Comparison of ENCODE assay signal across 25 cellular contexts in the genomic region with DNA sequence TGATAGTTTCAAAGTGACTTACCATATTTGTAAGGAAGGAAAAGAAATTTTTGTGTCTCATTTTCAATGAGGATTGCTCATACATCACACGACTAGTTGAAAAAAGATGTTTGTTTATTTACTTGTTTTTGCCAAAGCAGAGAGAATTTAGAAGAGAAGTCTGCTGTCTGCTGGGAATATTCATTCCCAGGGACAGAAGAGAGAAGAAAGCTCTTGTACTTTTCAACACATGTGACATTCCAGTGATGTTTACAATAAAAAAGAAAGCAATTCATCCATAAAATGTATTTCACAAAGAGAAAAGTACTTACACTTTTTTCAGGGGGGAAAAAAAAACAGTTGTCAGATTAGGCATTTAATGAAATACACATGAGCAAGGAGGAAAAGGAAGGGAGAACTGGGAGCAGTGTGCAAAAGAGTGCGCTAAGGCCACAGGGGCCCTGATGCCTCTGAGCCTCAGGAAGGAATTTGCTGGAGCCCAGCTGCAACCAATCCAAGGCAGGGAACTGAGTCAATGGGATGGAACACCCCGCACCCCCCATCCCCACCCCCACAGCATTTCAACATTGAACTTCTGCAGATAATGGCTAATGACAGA.
A peak's percentile ranks its signal among the peaks of the same experiment; 100 is the strongest.
DNase-seq lines count a peak whose midpoint lies in the region; ATAC-seq and TF ChIP-seq lines count a peak whose summit lies in the region.
"Had no signal": no experiment of that assay in that cellular context is flagged by ENCODE, and none has a peak within 500 bp of the region (broad histone marks: within the 10 kb centered on the region; RNA-seq: fewer than 3 reads in every experiment).

No MANE protein-coding gene starts in this region.

- H3K36me3 Mint-ChIP-seq in neural progenitor cell (no peaks in the 10 kb centered on the region), nephron progenitor cell (ENCODE audit: low read depth) (no peaks in the 10 kb centered on the region)
- H3K36me3 Mint-ChIP-seq: activated CD4-positive, alpha-beta memory T cell treated with anti-CD3 and anti-CD28 coated beads for 36 hours; CD14-positive monocyte; IgD-negative memory B cell had no signal

- H3K9ac ChIP-seq in SK-N-MC (ENCODE audit: insufficient read length), result no peak overlapping the region
- H3K9ac ChIP-seq in neural progenitor cell, result no peak overlapping the region

- H3K9me3 Mint-ChIP-seq in neural progenitor cell (no peaks in the 10 kb centered on the region), nephron progenitor cell (no peaks in the 10 kb centered on the region)
- H3K9me3 Mint-ChIP-seq: activated CD4-positive, alpha-beta memory T cell treated with anti-CD3 and anti-CD28 coated beads for 36 hours; activated T-cell treated with anti-CD3 and anti-CD28 coated beads, Interleukin-2, amount 50 U/mL, for 24 hours; IgD-negative memory B cell had no signal

- peak; percentile 13 for DNase-seq in AG08395 (ENCODE audit: low spot score)
- peak; percentile 20 for DNase-seq in SK-N-MC (ENCODE audit: low read depth, low spot score)
- no peak for DNase-seq in neural progenitor cell (ENCODE audit: low spot score)
- no peak for DNase-seq in nephron progenitor cell
- DNase-seq in NK-92 (lab: John Stamatoyannopoulos, UW; ENCODE audit: unreplicated experiment), result no peak
- DNase-seq in D341Med (ENCODE audit: low spot score), result no peak
- DNase-seq: activated CD4-positive, alpha-beta memory T cell treated with anti-CD3 and anti-CD28 coated beads for 36 hours; activated naive CD4-positive, alpha-beta T cell treated with anti-CD3 and anti-CD28 coated beads, Interleukin-2, amount 50 U/mL, for 16 hours; activated T-cell treated with anti-CD3 and anti-CD28 coated beads, Interleukin-2, amount 50 U/mL, for 24 hours; GF-D8; MG63; NCI-H82; ovary; PC-3; stimulated activated naive CD8-positive, alpha-beta T cell treated with anti-CD3 and anti-CD28 coated beads, Interleukin-15, Interleukin-2, amounts not matched to agents 100 U/mL and 50 U/mL, for 24 hours; T-helper 17 cell; upper lobe of right lung; WERI-Rb-1 had no signal

- peaks cover 0 to 14% (median 0%) of the 10 kb centered on the region in 3 donors for H3K4me1 ChIP-seq in gastroesophageal sphincter
- peaks cover 11% of the 10 kb centered on the region for H3K4me1 ChIP-seq in neural progenitor cell
- H3K4me1 ChIP-seq: upper lobe of right lung had no signal

- H3K27me3 ChIP-seq in gastroesophageal sphincter (no peaks in the 10 kb centered on the region), neural progenitor cell (no peaks in the 10 kb centered on the region)
- H3K27me3 ChIP-seq: MG63, ovary, SJCRH30, upper lobe of right lung had no signal

- H3K4me2 ChIP-seq in neural progenitor cell, result peak overlapping the region; percentile 19

- H2AFZ ChIP-seq in neural progenitor cell (replicated peaks), result no peak overlapping the region

- peaks cover 20% of the 10 kb centered on the region for H3K4me1 Mint-ChIP-seq in neural progenitor cell
- H3K4me1 Mint-ChIP-seq in nephron progenitor cell, result peaks cover 14% of the 10 kb centered on the region

- WGBS in gastroesophageal sphincter (ENCODE audit: low coverage in 1 of 2), 2 donors, result 23 to 49% methylated on average over 2 to 3 of the region's 3 CpGs

- no peaks in the 10 kb centered on the region for H3K79me2 ChIP-seq in neural progenitor cell (ENCODE audit: low read depth)

- peak; percentile 31 for ATAC-seq in gastroesophageal sphincter
- no peak for ATAC-seq in HG02870 (IDR thresholded peaks at IDR 0.05; ENCODE audit: unreplicated experiment)
- ATAC-seq: GM12878; HCT116; PC-3; stimulated activated naive CD8-positive, alpha-beta T cell treated with anti-CD3 and anti-CD28 coated beads, Interleukin-15, Interleukin-2, amounts not matched to agents 100 U/mL and 50 U/mL, for 24 hours; T-helper 17 cell; upper lobe of right lung had no signal

- no peak for TF ChIP-seq EP300 in gastroesophageal sphincter (IDR thresholded peaks at IDR 0.05)

- no peak for TF ChIP-seq POLR2A in gastroesophageal sphincter (IDR thresholded peaks at IDR 0.05)

- H3K27me3 Mint-ChIP-seq in neural progenitor cell (ENCODE audit: insufficient read depth, low read depth) (no peaks in the 10 kb centered on the region), nephron progenitor cell (ENCODE audit: low read depth, poor library complexity) (peaks cover 9% of the 10 kb centered on the region)
- H3K27me3 Mint-ChIP-seq: activated CD4-positive, alpha-beta memory T cell treated with anti-CD3 and anti-CD28 coated beads for 36 hours; activated T-cell treated with anti-CD3 and anti-CD28 coated beads, Interleukin-2, amount 50 U/mL, for 24 hours; T-helper 17 cell had no signal

- H4K20me1 ChIP-seq in neural progenitor cell (ENCODE audit: low read depth), result no peaks in the 10 kb centered on the region

- H3K4me3 Mint-ChIP-seq in neural progenitor cell (no peak overlapping the region), nephron progenitor cell (no peak overlapping the region)
- H3K4me3 Mint-ChIP-seq: activated CD4-positive, alpha-beta memory T cell treated with anti-CD3 and anti-CD28 coated beads for 36 hours; activated T-cell treated with anti-CD3 and anti-CD28 coated beads, Interleukin-2, amount 50 U/mL, for 24 hours; CD14-positive monocyte; IgD-negative memory B cell; T-helper 17 cell had no signal

- no peaks in the 10 kb centered on the region for H3F3A ChIP-seq in neural progenitor cell (ENCODE audit: low read depth)

- no peaks in the 10 kb centered on the region for H3K9me3 ChIP-seq in SK-N-MC (ENCODE audit: low read depth, low read length)
- no peaks in the 10 kb centered on the region for H3K9me3 ChIP-seq in gastroesophageal sphincter
- no peaks in the 10 kb centered on the region for H3K9me3 ChIP-seq in neural progenitor cell (ENCODE audit: low read depth)
- H3K9me3 ChIP-seq: MG63, ovary, SJCRH30, upper lobe of right lung had no signal

- H3K4me3 ChIP-seq in SK-N-MC (peak overlapping the region; percentile 58), gastroesophageal sphincter (no peak overlapping the region), neural progenitor cell (no peak overlapping the region)
- H3K4me3 ChIP-seq: GM12878, MG63, ovary, SJCRH30, upper lobe of right lung had no signal

- TF ChIP-seq CTCF in gastroesophageal sphincter (IDR thresholded peaks at IDR 0.05) (no peak), neural progenitor cell (IDR thresholded peaks at IDR 0.05) (no peak), nephron progenitor cell (IDR thresholded peaks at IDR 0.05) (no peak)

- H3K36me3 ChIP-seq in SK-N-MC (ENCODE audit: insufficient read depth, low read length) (no peaks in the 10 kb centered on the region), gastroesophageal sphincter (no peaks in the 10 kb centered on the region), neural progenitor cell (no peaks in the 10 kb centered on the region)
- H3K36me3 ChIP-seq: MG63, ovary, SJCRH30, upper lobe of right lung, WERI-Rb-1 had no signal

- H3K27ac ChIP-seq in SK-N-MC (peak overlapping the region; percentile 83), gastroesophageal sphincter (peak overlapping the region in 2 of 4 donors; percentile 15 to 22), neural progenitor cell (no peak overlapping the region)
- H3K27ac ChIP-seq: ovary, SJCRH30, upper lobe of right lung, WERI-Rb-1 had no signal

- no peak overlapping the region for H3K27ac Mint-ChIP-seq in neural progenitor cell
- no peak overlapping the region for H3K27ac Mint-ChIP-seq in nephron progenitor cell
- H3K27ac Mint-ChIP-seq: activated CD4-positive, alpha-beta memory T cell treated with anti-CD3 and anti-CD28 coated beads for 36 hours; activated T-cell treated with anti-CD3 and anti-CD28 coated beads, Interleukin-2, amount 50 U/mL, for 24 hours; CD14-positive monocyte; T-helper 17 cell had no signal

Comparison
In these comparisons a context has a peak if more than half of its experiments do, and no peak if none do; other contexts are left out.
1. DNase-seq: peak in AG08395 (single experiment) and SK-N-MC (single experiment); none in neural progenitor cell (single experiment), nephron progenitor cell (single experiment), NK-92 (single experiment) and D341Med (single experiment).